14 cellular contexts compared by ENCODE assay signal in genomic region chr7:82595176-82595575, GRCh38.
DNase-seq lines count a peak whose midpoint lies in the region; ATAC-seq, FAIRE-seq and TF ChIP-seq lines count a peak whose summit lies in the region.
"Had no signal": no experiment of that assay in that cellular context is flagged by ENCODE, and none has a peak within 500 bp of the region (broad histone marks: within the 10 kb centered on the region; RNA-seq: fewer than 3 reads in every experiment).

No MANE protein-coding gene starts in this region.

- TF ChIP-seq POLR2A in GM12892 (IDR thresholded peaks at IDR 0.05; ENCODE audit: low read depth, low read length) (no peak), esophagus squamous epithelium (IDR thresholded peaks at IDR 0.05) (no peak)

- DNase-seq in NCI-H2029 treated with DMSO at 0.1 percent for 48 hours (lab: John Stamatoyannopoulos, UW) (peak; percentile 52), SHP77 treated with DMSO at 0.1 percent for 48 hours (lab: John Stamatoyannopoulos, UW) (peak; percentile 18), GM12892 (ENCODE audit: insufficient read length) (no peak), esophagus squamous epithelium (lab: John Stamatoyannopoulos, UW) (no peak)
- DNase-seq in activated CD4-positive, alpha-beta T cell treated with anti-CD3 and anti-CD28 coated beads, Interleukin-2, amount 50 U/mL, for 48 hours: no peak
- DNase-seq: activated CD4-positive, CD25-positive, alpha-beta regulatory T cell; activated gamma-delta T cell treated with Interleukin-2 at 50 U/mL for 16 hours; aorta; right cardiac atrium; SW 1271 had no signal

- CTCF ChIA-PET in HEK293 (lab: Yijun Ruan, JAX): interaction anchor here (0.6 to 0.7 kb wide), 3 partner anchors 164 to 520 kb away, joined by 3 to 10 read pairs (median 4); no protein-coding TSS in a partner anchor

- H3K4me1 ChIP-seq in HEK293 (ENCODE audit: control insufficient read depth, insufficient read depth, low read length) (peaks cover 19% of the 10 kb centered on the region; the same call in 1 of the 2 replicates), esophagus squamous epithelium (peaks cover 0 to 16% (median 0%) of the 10 kb centered on the region in 3 donors)

- H3K9me3 ChIP-seq in HEK293 (ENCODE audit: control insufficient read depth, insufficient read depth, low read depth, low read length) (no peaks in the 10 kb centered on the region), esophagus squamous epithelium (no peaks in the 10 kb centered on the region)

- TF ChIP-seq CTCF in HEK293 (tag by site-specific recombination; IDR thresholded peaks at IDR 0.05) (no peak), esophagus squamous epithelium (IDR thresholded peaks at IDR 0.05) (no peak)

- POLR2A ChIA-PET in HEK293 (lab: Yijun Ruan, JAX): no interaction called here

- H3K27ac ChIP-seq in HEK293 (ENCODE audit: extremely low read depth, low read depth, low read length) (no peak overlapping the region), esophagus squamous epithelium (no peak overlapping the region)

- H3K4me3 ChIP-seq in HEK293 (ENCODE audit: low read depth, low read length) (no peak overlapping the region), esophagus squamous epithelium (no peak overlapping the region)

- H3K36me3 ChIP-seq in HEK293 (ENCODE audit: control insufficient read depth in 2 of 2, insufficient read depth in 1 of 2, low read length in 2 of 2) (no peaks in the 10 kb centered on the region), esophagus squamous epithelium (no peaks in the 10 kb centered on the region)

- intact Hi-C loops in esophagus squamous epithelium (cut with DNase I): no loop called here

- ATAC-seq in HG03039 (IDR thresholded peaks at IDR 0.05; ENCODE audit: unreplicated experiment): no peak

- FAIRE-seq in islet of Langerhans (lab: Jason Lieb, UNC) (peak; percentile 93), GM12892 (lab: Jason Lieb, UNC) (no peak)
- FAIRE-seq: colon had no signal

- peaks cover 0 to 7% (median 0%) of the 10 kb centered on the region in 4 donors for H3K27me3 ChIP-seq in esophagus squamous epithelium

TF ChIP-seq in HEK293, 187 proteins besides CTCF, POLR2A, EP300 and RAD21:
- TF ChIP-seq ATF2 (tag by site-specific recombination; IDR thresholded peaks at IDR 0.05; ENCODE audit: low read depth) (no peak), ZNF280D (tag by site-specific recombination; IDR thresholded peaks at IDR 0.05) (no peak), ZNF362 (tag by site-specific recombination; IDR thresholded peaks at IDR 0.05) (0 out of 2 replicates have a peak, but pooled peaks have one; percentile 14)

Comparison
In these comparisons a context has a peak if more than half of its experiments do, and no peak if none do; other contexts are left out.
1. DNase-seq: peak in NCI-H2029 treated with DMSO at 0.1 percent for 48 hours (single experiment) and SHP77 treated with DMSO at 0.1 percent for 48 hours (single experiment); none in GM12892 (single experiment), activated CD4-positive, alpha-beta T cell treated with anti-CD3 and anti-CD28 coated beads, Interleukin-2, amount 50 U/mL, for 48 hours (0 of 2) and esophagus squamous epithelium (single experiment).